ENCODE assay signal across 17 cellular contexts in genomic region chr5:80739057-80739456, GRCh38.
"Had no signal": no experiment of that assay in that cellular context is flagged by ENCODE, and none has a peak within 500 bp of the region (broad histone marks: within the 10 kb centered on the region; RNA-seq: fewer than 3 reads in every experiment).

No MANE protein-coding gene starts in this region.

- H3K4me3 ChIP-seq: cardiac muscle cell, lower lobe of right lung, transverse colon, uterus had no signal

- H3K4me1 ChIP-seq: lower lobe of right lung, transverse colon, uterus had no signal

- H3K4me1 Mint-ChIP-seq: nephron progenitor cell had no signal

- H3K27me3 Mint-ChIP-seq: activated CD4-positive, alpha-beta T cell treated with anti-CD3 and anti-CD28 coated beads for 36 hours; activated naive CD8-positive, alpha-beta T cell treated with anti-CD3 and anti-CD28 coated beads for 36 hours had no signal

- H3K9me3 ChIP-seq: lower lobe of right lung, transverse colon, uterus had no signal

- H3K27ac Mint-ChIP-seq: activated naive CD8-positive, alpha-beta T cell treated with anti-CD3 and anti-CD28 coated beads for 36 hours; nephron progenitor cell; WTC11 had no signal

- H3K36me3 ChIP-seq: cardiac muscle cell had no signal

- H3K4me3 Mint-ChIP-seq: activated CD4-positive, alpha-beta T cell treated with anti-CD3 and anti-CD28 coated beads for 36 hours; activated naive CD8-positive, alpha-beta T cell treated with anti-CD3 and anti-CD28 coated beads for 36 hours; nephron progenitor cell; WTC11 had no signal

- H3K9me3 Mint-ChIP-seq: activated naive CD8-positive, alpha-beta T cell treated with anti-CD3 and anti-CD28 coated beads for 36 hours; nephron progenitor cell; WTC11 had no signal

- DNase-seq: activated CD4-positive, alpha-beta T cell treated with anti-CD3 and anti-CD28 coated beads for 36 hours; activated CD4-positive, alpha-beta T cell treated with anti-CD3 and anti-CD28 coated beads, Interleukin-2, amount 50 U/mL, for 48 hours; activated naive CD4-positive, alpha-beta T cell; activated naive CD8-positive, alpha-beta T cell treated with anti-CD3 and anti-CD28 coated beads for 36 hours; activated T-cell treated with anti-CD3 and anti-CD28 coated beads for 4 hours; amygdala; left colon; lower lobe of right lung; nephron progenitor cell; nucleus accumbens; posterior cingulate gyrus; stimulated activated CD4-positive, alpha-beta T cell treated with anti-CD3 and anti-CD28 coated beads, Interleukin-12 subunit alpha, Interleukin-12 subunit beta, amount 100 ng/mL, for 4 hours; stimulated activated naive CD8-positive, alpha-beta T cell treated with anti-CD3 and anti-CD28 coated beads, Interleukin-15, Interleukin-2, amounts not matched to agents 100 U/mL and 50 U/mL, for 24 hours; transverse colon; uterus had no signal

- H3K27me3 ChIP-seq: cardiac muscle cell, transverse colon, uterus had no signal

- ATAC-seq: activated CD4-positive, alpha-beta T cell treated with anti-CD3 and anti-CD28 coated beads for 36 hours; left colon; lower lobe of right lung; stimulated activated naive CD8-positive, alpha-beta T cell treated with anti-CD3 and anti-CD28 coated beads, Interleukin-15, Interleukin-2, amounts not matched to agents 100 U/mL and 50 U/mL, for 24 hours; WTC11 had no signal

- H3K27ac ChIP-seq: cardiac muscle cell, lower lobe of right lung, transverse colon, uterus had no signal
